In the genomic region with DNA sequence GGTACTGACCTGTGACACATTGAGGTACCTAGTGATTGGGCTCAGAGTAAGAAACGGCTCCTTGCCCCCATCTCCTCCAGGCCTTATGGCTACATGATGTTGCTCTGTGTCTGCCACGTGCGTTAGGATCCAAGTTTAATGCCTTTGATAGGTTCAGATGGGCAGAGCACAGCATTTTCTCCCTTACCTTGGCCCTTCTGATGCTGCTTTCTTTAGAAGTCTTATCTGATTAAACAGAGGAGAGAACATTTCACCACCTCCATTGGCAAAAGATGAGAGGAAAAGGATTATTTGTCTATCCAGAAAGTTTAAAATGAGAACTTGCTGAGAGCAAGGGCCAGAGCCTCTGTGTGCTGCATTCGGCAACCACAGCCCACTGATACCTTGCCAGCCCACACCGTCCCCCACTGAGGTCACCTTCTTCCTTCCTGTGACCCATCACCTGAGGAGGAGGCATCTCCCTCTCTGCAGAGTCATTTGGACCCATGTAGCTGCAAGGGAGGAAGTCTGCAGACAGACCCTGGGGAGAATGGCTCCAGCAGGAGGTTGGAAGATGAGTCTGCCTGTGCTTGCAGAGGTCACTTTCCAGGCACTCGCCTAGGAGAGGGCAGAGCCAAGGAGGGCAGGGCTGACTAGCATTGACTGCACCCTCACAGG, we compare ENCODE assay signal across 14 cellular contexts. TPM values are rescaled to one million over a fixed set of nuclear protein-coding genes. Genes with fewer than 3 reads are reported as not detected.
A peak's percentile ranks its signal among the peaks of the same experiment; 100 is the strongest.
DNase-seq lines count a peak whose midpoint lies in the region; ATAC-seq and TF ChIP-seq lines count a peak whose summit lies in the region.
"Had no signal": no experiment of that assay in that cellular context is flagged by ENCODE, and none has a peak within 500 bp of the region (broad histone marks: within the 10 kb centered on the region; RNA-seq: fewer than 3 reads in every experiment).

No MANE protein-coding gene starts in this region.

- H3K27me3 ChIP-seq in RWPE2 (ENCODE audit: insufficient read depth, poor library complexity, severe bottlenecking): no peaks in the 10 kb centered on the region
- H3K27me3 ChIP-seq in gastroesophageal sphincter: no peaks in the 10 kb centered on the region
- no peaks in the 10 kb centered on the region for H3K27me3 ChIP-seq in prostate gland (replicated peaks; ENCODE audit: insufficient read depth)

- 33 to 50% methylated on average over 2 to 3 of the region's 6 CpGs for WGBS in gastroesophageal sphincter (ENCODE audit: low coverage in 1 of 2), 2 donors
- WGBS in prostate gland: 11% methylated on average over 6 of the region's 6 CpGs

- DNase-seq in 8988T (peak; percentile 2), RWPE2 (ENCODE audit: low spot score) (no peak), prostate gland (ENCODE audit: low spot score) (no peak), GM19240 (ENCODE audit: insufficient read length, low spot score) (no peak), GF-D8 (lab: John Stamatoyannopoulos, UW) (no peak)
- DNase-seq: AML-193, cortex of kidney, foreskin melanocyte, MM.1S, NCI-H446 had no signal

- ATAC-seq in RWPE2 (ENCODE audit: low read depth): no peak
- ATAC-seq in gastroesophageal sphincter: no peak
- ATAC-seq in HG02610 (IDR thresholded peaks at IDR 0.05; ENCODE audit: unreplicated experiment): no peak
- no peak for ATAC-seq in GM21576 (IDR thresholded peaks at IDR 0.05; ENCODE audit: unreplicated experiment)

- H3K27ac ChIP-seq in RWPE2 (ENCODE audit: poor library complexity, severe bottlenecking) (peak overlapping the region; percentile 3), gastroesophageal sphincter (peak overlapping the region; percentile 94 to 98 (median 95)), prostate gland (peak overlapping the region; percentile 70 to 78)

- TF ChIP-seq POLR2A in gastroesophageal sphincter (IDR thresholded peaks at IDR 0.05) (no peak), prostate gland (IDR thresholded peaks at IDR 0.05) (no peak)

- H3K36me3 ChIP-seq in RWPE2 (ENCODE audit: low read depth): no peaks in the 10 kb centered on the region
- H3K36me3 ChIP-seq in gastroesophageal sphincter: peaks cover 0 to 11% of the 10 kb centered on the region in 2 donors
- H3K36me3 ChIP-seq in prostate gland: no peaks in the 10 kb centered on the region

- no peak for TF ChIP-seq EP300 in gastroesophageal sphincter (IDR thresholded peaks at IDR 0.05)

- TF ChIP-seq CTCF in RWPE2 (IDR thresholded peaks at IDR 0.05; ENCODE audit: poor library complexity, severe bottlenecking) (no peak), gastroesophageal sphincter (IDR thresholded peaks at IDR 0.05) (no peak), prostate gland (IDR thresholded peaks at IDR 0.05) (no peak)

- intact Hi-C loops in prostate gland (cut with DNase I): no loop called here

- H3K9me3 ChIP-seq in RWPE2 (ENCODE audit: severe bottlenecking): no peaks in the 10 kb centered on the region
- no peaks in the 10 kb centered on the region for H3K9me3 ChIP-seq in gastroesophageal sphincter
- no peaks in the 10 kb centered on the region for H3K9me3 ChIP-seq in prostate gland

- no peak overlapping the region for H3K4me3 ChIP-seq in RWPE2 (ENCODE audit: severe bottlenecking)
- H3K4me3 ChIP-seq in gastroesophageal sphincter: no peak overlapping the region
- no peak overlapping the region for H3K4me3 ChIP-seq in prostate gland

- H3K4me1 ChIP-seq in RWPE2 (ENCODE audit: insufficient read depth, poor library complexity, severe bottlenecking): peaks cover 11% of the 10 kb centered on the region
- peaks cover 46 to 99% (median 48%) of the 10 kb centered on the region in 3 donors for H3K4me1 ChIP-seq in gastroesophageal sphincter
- no peaks in the 10 kb centered on the region for H3K4me1 ChIP-seq in prostate gland (replicated peaks)

RNA-seq across cellular contexts. Expression of a gene that starts 16.7 kb away (rescaled TPM):
- total RNA-seq in gastroesophageal sphincter (10 to 100 TPM; 18.9 to 35.8 (median 29.3) TPM), prostate gland (10 to 100 TPM; 24.5 to 61.9 TPM)

RNA-seq across cellular contexts. Expression of a gene that starts 41.0 kb away (rescaled TPM):
- total RNA-seq in gastroesophageal sphincter (1,000 to 10,000 TPM; 1,267 to 1,570 (median 1,475) TPM), prostate gland (100 to 1,000 TPM; 112 to 190 TPM)
- total RNA-seq: Daoy had no signal

RNA-seq across cellular contexts. Expression of a gene that starts 49.9 kb away (rescaled TPM):
- 10 to 100 TPM; 37.8 to 40.9 (median 38.5) TPM for total RNA-seq in gastroesophageal sphincter
- 10 to 100 TPM; 22.0 to 29.3 TPM for total RNA-seq in prostate gland

Comparison
In these comparisons a context has a peak if more than half of its experiments do, and no peak if none do; other contexts are left out.
1. H3K27ac ChIP-seq: peak in every context shown above with its lines; median percentile 95 in gastroesophageal sphincter; 74 in prostate gland; 3 in RWPE2.
2. RNA of a gene that starts 41.0 kb away (total RNA-seq): 1,267 to 1,570 TPM in gastroesophageal sphincter; 112 to 190 TPM in prostate gland; every median in the first group is over 4 times any median in the second.